Comparison of ENCODE assay signal across 9 cellular contexts in genomic region chr4:53601251-53601764, GRCh38. TPM values are rescaled to one million over a fixed set of nuclear protein-coding genes. Genes with fewer than 3 reads are reported as not detected.
DNase-seq lines count a peak whose midpoint lies in the region; ATAC-seq and TF ChIP-seq lines count a peak whose summit lies in the region.
"Had no signal": no experiment of that assay in that cellular context is flagged by ENCODE, and none has a peak within 500 bp of the region (broad histone marks: within the 10 kb centered on the region; RNA-seq: fewer than 3 reads in every experiment).

No MANE protein-coding gene starts in this region.

- POLR2A ChIA-PET in WTC11 (lab: Charles Lee): no interaction called here

- H3K4me1 ChIP-seq in H9 (ENCODE audit: insufficient read depth, low read length): no peaks in the 10 kb centered on the region
- H3K4me1 ChIP-seq in mesendoderm (ENCODE audit: control insufficient read depth, low read depth, low read length): no peaks in the 10 kb centered on the region
- H3K4me1 ChIP-seq: SJSA1 had no signal

- no peaks in the 10 kb centered on the region for H3K9me3 ChIP-seq in H9 (ENCODE audit: control insufficient read depth, low read depth, low read length)
- H3K9me3 ChIP-seq: SJSA1 had no signal

- H3K4me2 ChIP-seq in H9 (ENCODE audit: insufficient read depth, insufficient read length, low read length) (no peak overlapping the region), mesendoderm (ENCODE audit: low read length) (no peak overlapping the region)

- no peak overlapping the region for H4K91ac ChIP-seq in H9 (ENCODE audit: insufficient read length, low read depth, low read length)

- H3K56ac ChIP-seq in H9 (ENCODE audit: insufficient read length, low read depth, low read length) (no peak overlapping the region), mesendoderm (ENCODE audit: low read length) (no peak overlapping the region)

- H3K4me1 Mint-ChIP-seq in H9: peaks cover 10% of the 10 kb centered on the region in 2 experiments
- H3K4me1 Mint-ChIP-seq in WTC11: peaks cover 21% of the 10 kb centered on the region

- H3K18ac ChIP-seq in H9 (ENCODE audit: insufficient read length, low read depth, low read length): no peak overlapping the region
- no peak overlapping the region for H3K18ac ChIP-seq in mesendoderm (ENCODE audit: low read length)

- H3K14ac ChIP-seq in H9 (ENCODE audit: insufficient read depth, low read length): no peak overlapping the region

- no peak overlapping the region for H2BK120ac ChIP-seq in H9 (ENCODE audit: low read depth, low read length, poor library complexity, severe bottlenecking)
- no peak overlapping the region for H2BK120ac ChIP-seq in mesendoderm (ENCODE audit: low read depth, low read length)

- H3K9me3 Mint-ChIP-seq in H9 (peaks cover 0 to 4% of the 10 kb centered on the region in 2 experiments; a peak in 1 of 5 replicates), WTC11 (peaks cover 5% of the 10 kb centered on the region)

- H3K9ac ChIP-seq in H9 (ENCODE audit: extremely low read depth, insufficient read length, low read length): no peak overlapping the region
- no peak overlapping the region for H3K9ac ChIP-seq in mesendoderm (ENCODE audit: low read length)

- H2AK5ac ChIP-seq in H9 (ENCODE audit: insufficient read length, low read length) (no peak overlapping the region), mesendoderm (ENCODE audit: low read length) (no peak overlapping the region)

- peak; percentile 99 for ATAC-seq in WTC11
- no peak for ATAC-seq in activated CD4-positive, CD25-positive, alpha-beta regulatory T cell treated with anti-CD3 and anti-CD28 coated beads, Interleukin-2, amount 50 U/mL, for 24 hours

- H3K36me3 ChIP-seq in mesendoderm (ENCODE audit: control insufficient read depth, insufficient read depth, low read length): no peaks in the 10 kb centered on the region
- H3K36me3 ChIP-seq: SJSA1 had no signal

- H4K8ac ChIP-seq in H9 (replicated peaks; ENCODE audit: insufficient read length, low read depth, low read length): no peak overlapping the region
- H4K8ac ChIP-seq in mesendoderm (ENCODE audit: low read depth, low read length): no peak overlapping the region

- H3K27ac ChIP-seq in H9 (ENCODE audit: insufficient read length, low read depth, low read length) (no peak overlapping the region), mesendoderm (ENCODE audit: low read depth, low read length) (no peak overlapping the region)
- H3K27ac ChIP-seq: SJSA1 had no signal

- H4K5ac ChIP-seq in H9 (ENCODE audit: insufficient read length, low read depth, low read length) (no peak overlapping the region), mesendoderm (ENCODE audit: low read length) (no peak overlapping the region)

- H3K4me3 Mint-ChIP-seq in H9 (no peak overlapping the region), WTC11 (no peak overlapping the region)

- CTCF ChIA-PET in WTC11 (lab: Charles Lee): interaction anchor here (0.6 to 2.0 kb wide), 28 partner anchors 8 to 632 kb away, joined by 3 to 14 read pairs (median 4); partner anchors contain the start of gene LNX1

- no peaks in the 10 kb centered on the region for H4K20me1 ChIP-seq in H9 (ENCODE audit: control insufficient read depth, insufficient read depth, insufficient read length)

- no peak overlapping the region for H2BK5ac ChIP-seq in H9 (ENCODE audit: insufficient read length, low read length)
- no peak overlapping the region for H2BK5ac ChIP-seq in mesendoderm (ENCODE audit: low read length)

- peaks cover 3% of the 10 kb centered on the region; the same call in 1 of the 2 replicates for H3K27me3 Mint-ChIP-seq in H9 (ENCODE audit: low read depth)
- no peaks in the 10 kb centered on the region for H3K27me3 Mint-ChIP-seq in WTC11 (ENCODE audit: low read depth)

- H3K23ac ChIP-seq in H9 (ENCODE audit: insufficient read length, low read depth, low read length) (no peak overlapping the region), mesendoderm (ENCODE audit: low read length) (no peak overlapping the region)

- H2BK20ac ChIP-seq in H9 (ENCODE audit: low read depth, low read length, poor library complexity, severe bottlenecking): no peak overlapping the region

- peak; percentile 38 for DNase-seq in GM10266 (ENCODE audit: extremely low spot score)
- peak; percentile 79 for DNase-seq in H9
- peak; percentile 58 to 83 (median 82) for DNase-seq in NCI-H1417 (lab: John Stamatoyannopoulos, UW)
- peak; percentile 72 for DNase-seq in WTC11 (ENCODE audit: low spot score)
- DNase-seq in mesendoderm: peak; percentile 89
- no peak for DNase-seq in stimulated activated CD4-positive, alpha-beta T cell treated with anti-CD3 and anti-CD28 coated beads, Interleukin-4, amount 100 ng/mL, for 24 hours
- DNase-seq in amniotic stem cell (lab: John Stamatoyannopoulos, UW): no peak

- no peak overlapping the region for H2BK15ac ChIP-seq in H9 (ENCODE audit: low read depth, low read length)
- H2BK15ac ChIP-seq in mesendoderm (replicated peaks; ENCODE audit: low read depth): no peak overlapping the region

- H3K36me3 Mint-ChIP-seq in H9 (ENCODE audit: insufficient read depth in 1 of 3, low read depth in 3 of 3) (no peaks in the 10 kb centered on the region), WTC11 (no peaks in the 10 kb centered on the region)

- H3K27me3 ChIP-seq in H9 (ENCODE audit: insufficient read depth, low read length): no peaks in the 10 kb centered on the region
- H3K27me3 ChIP-seq in mesendoderm (ENCODE audit: insufficient read depth, low read length, poor library complexity): no peaks in the 10 kb centered on the region
- H3K27me3 ChIP-seq: SJSA1 had no signal

- no peak overlapping the region for H2AFZ ChIP-seq in H9 (ENCODE audit: low read length)

- no peaks in the 10 kb centered on the region for H3K79me2 ChIP-seq in H9 (ENCODE audit: insufficient read depth, low read length)
- H3K79me2 ChIP-seq in mesendoderm (ENCODE audit: control insufficient read depth, insufficient read depth, low read length): no peaks in the 10 kb centered on the region

- TF ChIP-seq CTCF in GM10266 (IDR thresholded peaks at IDR 0.05; ENCODE audit: control insufficient read depth, insufficient read depth, low read depth, missing control alignments): peak; percentile 34
- TF ChIP-seq CTCF in H9 (conservative IDR thresholded peaks at IDR 0.05): peak; percentile 80
- peak; percentile 35; the same call in 1 of the 2 replicates for TF ChIP-seq CTCF in WTC11 (IDR thresholded peaks at IDR 0.05)

- H3K79me1 ChIP-seq in H9 (ENCODE audit: insufficient read depth, low read depth, low read length, poor library complexity, severe bottlenecking) (no peaks in the 10 kb centered on the region), mesendoderm (ENCODE audit: low read length) (no peaks in the 10 kb centered on the region)

- H3K4ac ChIP-seq in H9 (ENCODE audit: low read depth, low read length) (no peak overlapping the region), mesendoderm (ENCODE audit: low read depth, low read length) (no peak overlapping the region)

- no peak overlapping the region for H2BK12ac ChIP-seq in H9 (ENCODE audit: insufficient read length, low read depth, low read length)

- no peaks in the 10 kb centered on the region for H3K23me2 ChIP-seq in H9 (ENCODE audit: insufficient read length, low read depth, low read length, poor library complexity, severe bottlenecking)

- no CpG with 5 or more reads among the region's 9 CpGs for WGBS in H9 (ENCODE audit: extremely low coverage, insufficient read length, low lambda C conversion rate)
- WGBS in mesendoderm (ENCODE audit: extremely low coverage, insufficient coverage, low lambda C conversion rate): no CpG with 5 or more reads among the region's 9 CpGs

- no peak overlapping the region for H3T11ph ChIP-seq in H9 (ENCODE audit: low read length)

- no peak overlapping the region for H3K27ac Mint-ChIP-seq in H9
- no peak overlapping the region for H3K27ac Mint-ChIP-seq in WTC11

- H3K4me3 ChIP-seq in mesendoderm (ENCODE audit: low read length): no peak overlapping the region
- H3K4me3 ChIP-seq: SJSA1 had no signal

TF ChIP-seq in WTC11, 78 proteins besides CTCF, POLR2A, EP300 and RAD21 (continues in another document):
- TF ChIP-seq ATF2 (CRISPR knock-in tag; IDR thresholded peaks at IDR 0.05; ENCODE audit: borderline replicate concordance, low read depth): no peak
- no peak for TF ChIP-seq GABPB1 (CRISPR knock-in tag; IDR thresholded peaks at IDR 0.05)
- peak; percentile 81 for TF ChIP-seq MAX (CRISPR knock-in tag; IDR thresholded peaks at IDR 0.05)
- no peak for TF ChIP-seq ETV6 (CRISPR knock-in tag; IDR thresholded peaks at IDR 0.05)

RNA-seq across cellular contexts. Expression of gene LNX1, which starts 10.0 kb away (rescaled TPM):
- total RNA-seq in H9 (2021) (1.7 and 2.1 TPM in 2 replicates), WTC11 (2021) (4.3 to 5.9 TPM (median 4.5 TPM) in 3 replicates)
- 1.00 TPM for polyA plus RNA-seq in mesendoderm (2013, experiment 1 of 2)
- 0.88 TPM for polyA plus RNA-seq in mesendoderm (2013, experiment 2 of 2)
- total RNA-seq: SJSA1 had no signal

Comparison
In these comparisons a context has a peak if more than half of its experiments do, and no peak if none do; other contexts are left out.
1. DNase-seq: peak in GM10266 (single experiment), H9 (single experiment), NCI-H1417 (3 of 3), WTC11 (single experiment) and mesendoderm (single experiment); none in stimulated activated CD4-positive, alpha-beta T cell treated with anti-CD3 and anti-CD28 coated beads, Interleukin-4, amount 100 ng/mL, for 24 hours (single experiment) and amniotic stem cell (single experiment).
2. Peak in every context shown above with its lines, with median percentiles within 50 percentile points of each other: CTCF ChIP-seq.